Comparison of ENCODE assay signal across 17 cellular contexts in genomic region chr3:188590556-188590955, GRCh38.
DNase-seq lines count a peak whose midpoint lies in the region; ATAC-seq and TF ChIP-seq lines count a peak whose summit lies in the region.
"Had no signal": no experiment of that assay in that cellular context is flagged by ENCODE, and none has a peak within 500 bp of the region (broad histone marks: within the 10 kb centered on the region; RNA-seq: fewer than 3 reads in every experiment).

No MANE protein-coding gene starts in this region.

- H4K20me1 ChIP-seq in IMR-90 (ENCODE audit: insufficient read depth, low read length), result peaks cover 3% of the 10 kb centered on the region; the same call in 1 of the 2 replicates
- H4K20me1 ChIP-seq: BLaER1 had no signal

- no peak overlapping the region for H4K5ac ChIP-seq in IMR-90 (ENCODE audit: low read depth, low read length)

- no peak overlapping the region for H2BK120ac ChIP-seq in IMR-90 (ENCODE audit: low read depth, low read length)

- TF ChIP-seq RAD21 in IMR-90 (IDR thresholded peaks at IDR 0.05; ENCODE audit: low read length), result no peak

- H3K27ac ChIP-seq in IMR-90 (ENCODE audit: insufficient read depth, low read length) (no peak overlapping the region), gastroesophageal sphincter (peak overlapping the region in 3 of 4 donors; percentile 13 to 42 (median 23))
- H3K27ac ChIP-seq: A549, BLaER1, KMS-11, SJCRH30 had no signal

- TF ChIP-seq EP300 in gastroesophageal sphincter (IDR thresholded peaks at IDR 0.05), result no peak

- no peak overlapping the region for H2AK5ac ChIP-seq in IMR-90 (ENCODE audit: low read depth, low read length)

- H3K4me1 ChIP-seq in IMR-90 (ENCODE audit: control insufficient read depth, insufficient read depth, low read length) (peaks cover 3% of the 10 kb centered on the region), gastroesophageal sphincter (peaks cover 0 to 80% (median 28%) of the 10 kb centered on the region in 3 donors)
- H3K4me1 ChIP-seq: BLaER1, SJCRH30 had no signal

- no peak overlapping the region for H2AFZ ChIP-seq in IMR-90 (replicated peaks; ENCODE audit: low read length, poor library complexity)

- H3K9me3 ChIP-seq in IMR-90 (ENCODE audit: control insufficient read depth, insufficient read depth, low read length), result no peaks in the 10 kb centered on the region
- H3K9me3 ChIP-seq in gastroesophageal sphincter, result no peaks in the 10 kb centered on the region
- H3K9me3 ChIP-seq: A549, BLaER1, SJCRH30 had no signal

- H2BK5ac ChIP-seq in IMR-90 (ENCODE audit: low read depth, low read length, poor library complexity, severe bottlenecking), result peak overlapping the region; percentile 2

- TF ChIP-seq CTCF in CD14-positive monocyte (IDR thresholded peaks at IDR 0.05) (no peak), IMR-90 (conservative IDR thresholded peaks at IDR 0.05; ENCODE audit: low read depth, low read length) (no peak), gastroesophageal sphincter (IDR thresholded peaks at IDR 0.05) (no peak), osteocyte (IDR thresholded peaks at IDR 0.05) (no peak)

- no peak overlapping the region for H3K4me3 ChIP-seq in IMR-90 (ENCODE audit: insufficient read depth, low read depth, low read length)
- H3K4me3 ChIP-seq in gastroesophageal sphincter, result no peak overlapping the region
- H3K4me3 ChIP-seq: A549, BLaER1, SJCRH30 had no signal

- no peak overlapping the region for H3K9ac ChIP-seq in IMR-90 (ENCODE audit: low read depth, low read length)
- H3K9ac ChIP-seq: BLaER1, KMS-11 had no signal

- CTCF ChIA-PET in IMR-90 (lab: Yijun Ruan, JAX), result no interaction called here

- peaks cover 8% of the 10 kb centered on the region; the same call in 1 of the 2 replicates for H3K9me1 ChIP-seq in IMR-90 (ENCODE audit: insufficient read depth, low read length)

- peak overlapping the region; percentile 32; the same call in 1 of the 2 replicates for H4K91ac ChIP-seq in IMR-90 (ENCODE audit: insufficient read depth, low read depth, low read length)

- in situ Hi-C loops in IMR-90 (cut with MboI; ENCODE audit: low sequenced_read_pairs), result no loop called here

- H3K27ac Mint-ChIP-seq in CD14-positive monocyte, result peak overlapping the region in 5 of 7 donors; percentile 30 to 89 (median 80)
- peak overlapping the region; percentile 76 for H3K27ac Mint-ChIP-seq in osteocyte (ENCODE audit: unreplicated experiment)

- no peaks in the 10 kb centered on the region for H3K36me3 Mint-ChIP-seq in CD14-positive monocyte
- H3K36me3 Mint-ChIP-seq in osteocyte (ENCODE audit: unreplicated experiment), result no peaks in the 10 kb centered on the region

- H3K23ac ChIP-seq in IMR-90 (ENCODE audit: low read depth, low read length), result peak overlapping the region; percentile 70; the same call in 1 of the 2 replicates

- no peak for DNase-seq in CD14-positive monocyte (ENCODE audit: low spot score)
- no peak for DNase-seq in IMR-90
- no peak for DNase-seq in osteocyte (ENCODE audit: extremely low spot score, unreplicated experiment)
- no peak for DNase-seq in NCI-H2081 treated with DMSO at 0.1 percent for 48 hours (lab: John Stamatoyannopoulos, UW)
- DNase-seq in A172 (ENCODE audit: low spot score), result no peak
- DNase-seq in hepatic stellate cell (ENCODE audit: low spot score), result no peak
- no peak for DNase-seq in NCI-H446 (lab: John Stamatoyannopoulos, UW)
- DNase-seq: MV-4-11, NCI-H187, NCI-H226, NCI-H524 treated with DMSO at 0.1 percent for 48 hours, PC-3, SJCRH30 had no signal

- 0 out of 3 replicates have a peak overlapping the region, but pooled peaks have one; percentile 74 for H2BK15ac ChIP-seq in IMR-90 (ENCODE audit: low read depth, low read length)

- H3K4me3 Mint-ChIP-seq in CD14-positive monocyte (no peak overlapping the region), osteocyte (ENCODE audit: unreplicated experiment) (no peak overlapping the region)

- TF ChIP-seq POLR2A in IMR-90 (IDR thresholded peaks at IDR 0.05; ENCODE audit: low read depth, low read length), result no peak
- no peak for TF ChIP-seq POLR2A in gastroesophageal sphincter (IDR thresholded peaks at IDR 0.05)

- BruUV-seq in IMR-90 (replicated peaks; lab: Mats Ljungman, UMichigan), result no TSS peak

- H3K9me3 Mint-ChIP-seq in CD14-positive monocyte (peaks cover 0 to 3% (median 0%) of the 10 kb centered on the region in 7 donors), osteocyte (ENCODE audit: unreplicated experiment) (no peaks in the 10 kb centered on the region)

- H3K27me3 Mint-ChIP-seq in CD14-positive monocyte (ENCODE audit: low read depth in 3 of 3), result no peaks in the 10 kb centered on the region
- H3K27me3 Mint-ChIP-seq in osteocyte (ENCODE audit: unreplicated experiment), result no peaks in the 10 kb centered on the region

- H3K79me1 ChIP-seq in IMR-90 (ENCODE audit: low read depth in 1 of 2, low read length in 2 of 2), result peaks cover 14 to 33% of the 10 kb centered on the region in 2 experiments

- H3K56ac ChIP-seq in IMR-90 (ENCODE audit: extremely low read depth, insufficient read depth, low read length), result no peak overlapping the region

- H3K4me1 Mint-ChIP-seq in CD14-positive monocyte (peaks cover 41% of the 10 kb centered on the region), osteocyte (ENCODE audit: unreplicated experiment) (peaks cover 45% of the 10 kb centered on the region)

- H2BK20ac ChIP-seq in IMR-90 (ENCODE audit: low read depth, low read length), result peak overlapping the region; percentile 15; the same call in 1 of the 2 replicates

- dilution Hi-C loops in IMR-90 (cut with HindIII; ENCODE audit: low sequenced_read_pairs, unreplicated experiment), result no loop called here

- H2AK9ac ChIP-seq in IMR-90 (replicated peaks; ENCODE audit: low read depth, low read length, poor library complexity), result no peak overlapping the region

- intact Hi-C loops in CD14-positive monocyte (cut with micrococcal nuclease) (no loop called here), IMR-90 (cut with micrococcal nuclease) (loop anchor here (5.0 kb wide), 3 partner anchors 362 to 848 kb away; partner anchors contain the start of gene LPP)

- H3K36me3 ChIP-seq in IMR-90 (ENCODE audit: control insufficient read depth, insufficient read depth, low read length), result no peaks in the 10 kb centered on the region; the same call in 1 of the 2 replicates
- no peaks in the 10 kb centered on the region for H3K36me3 ChIP-seq in gastroesophageal sphincter
- H3K36me3 ChIP-seq: BLaER1, SJCRH30 had no signal

- H3K27me3 ChIP-seq in IMR-90 (ENCODE audit: control insufficient read depth, insufficient read depth, low read length) (no peaks in the 10 kb centered on the region), gastroesophageal sphincter (no peaks in the 10 kb centered on the region)
- H3K27me3 ChIP-seq: BLaER1, SJCRH30 had no signal

- POLR2A ChIA-PET in IMR-90 (lab: Charles Lee; ENCODE audit: unreplicated experiment), result no interaction called here

- peak overlapping the region; percentile 12 for H3K14ac ChIP-seq in IMR-90 (replicated peaks; ENCODE audit: low read depth, low read length)

- no peak overlapping the region for H3K4me2 ChIP-seq in IMR-90 (ENCODE audit: low read depth, low read length)
- H3K4me2 ChIP-seq: A549, BLaER1, KMS-11 had no signal

- no peak overlapping the region for H4K8ac ChIP-seq in IMR-90 (ENCODE audit: low read depth in 2 of 2, low read length in 2 of 2)

- H3K4ac ChIP-seq in IMR-90 (ENCODE audit: low read depth, low read length), result peak overlapping the region; percentile 11; the same call in 1 of the 2 replicates

- no peak for ATAC-seq in IMR-90 (ENCODE audit: low read depth)
- no peak for ATAC-seq in gastroesophageal sphincter
- ATAC-seq: A549, PC-3 had no signal

- H3K18ac ChIP-seq in IMR-90 (ENCODE audit: low read depth, low read length), result no peak overlapping the region; the same call in 1 of the 2 replicates

TF ChIP-seq in IMR-90, 13 proteins besides CTCF, POLR2A, EP300 and RAD21:
- TF ChIP-seq MAZ (IDR thresholded peaks at IDR 0.05; ENCODE audit: borderline replicate concordance, low read depth, low read length) (no peak), CEBPB (IDR thresholded peaks at IDR 0.05; ENCODE audit: low read depth, low read length) (no peak), CHD1 (IDR thresholded peaks at IDR 0.05; ENCODE audit: low read depth, low read length) (no peak), MXI1 (IDR thresholded peaks at IDR 0.05; ENCODE audit: borderline replicate concordance, low read depth, low read length) (no peak), RCOR1 (IDR thresholded peaks at IDR 0.05; ENCODE audit: insufficient replicate concordance, low read length) (no peak), ELK1 (IDR thresholded peaks at IDR 0.05; ENCODE audit: borderline replicate concordance, low read depth, low read length) (no peak), BHLHE40 (IDR thresholded peaks at IDR 0.05; ENCODE audit: low read depth, low read length) (no peak), SMC3 (IDR thresholded peaks at IDR 0.05; ENCODE audit: low read depth, low read length) (no peak), FOS (IDR thresholded peaks at IDR 0.05; ENCODE audit: low read depth, low read length) (no peak), NFE2L2 (IDR thresholded peaks at IDR 0.05; ENCODE audit: low read depth, low read length) (no peak), RFX5 (IDR thresholded peaks at IDR 0.05; ENCODE audit: low read depth, low read length) (no peak), USF2 (IDR thresholded peaks at IDR 0.05; ENCODE audit: low read depth, low read length) (no peak), MAFK (IDR thresholded peaks at IDR 0.05; ENCODE audit: low read depth, low read length) (no peak)
